ENCODE assay signal across 8 cellular contexts in the genomic region with DNA sequence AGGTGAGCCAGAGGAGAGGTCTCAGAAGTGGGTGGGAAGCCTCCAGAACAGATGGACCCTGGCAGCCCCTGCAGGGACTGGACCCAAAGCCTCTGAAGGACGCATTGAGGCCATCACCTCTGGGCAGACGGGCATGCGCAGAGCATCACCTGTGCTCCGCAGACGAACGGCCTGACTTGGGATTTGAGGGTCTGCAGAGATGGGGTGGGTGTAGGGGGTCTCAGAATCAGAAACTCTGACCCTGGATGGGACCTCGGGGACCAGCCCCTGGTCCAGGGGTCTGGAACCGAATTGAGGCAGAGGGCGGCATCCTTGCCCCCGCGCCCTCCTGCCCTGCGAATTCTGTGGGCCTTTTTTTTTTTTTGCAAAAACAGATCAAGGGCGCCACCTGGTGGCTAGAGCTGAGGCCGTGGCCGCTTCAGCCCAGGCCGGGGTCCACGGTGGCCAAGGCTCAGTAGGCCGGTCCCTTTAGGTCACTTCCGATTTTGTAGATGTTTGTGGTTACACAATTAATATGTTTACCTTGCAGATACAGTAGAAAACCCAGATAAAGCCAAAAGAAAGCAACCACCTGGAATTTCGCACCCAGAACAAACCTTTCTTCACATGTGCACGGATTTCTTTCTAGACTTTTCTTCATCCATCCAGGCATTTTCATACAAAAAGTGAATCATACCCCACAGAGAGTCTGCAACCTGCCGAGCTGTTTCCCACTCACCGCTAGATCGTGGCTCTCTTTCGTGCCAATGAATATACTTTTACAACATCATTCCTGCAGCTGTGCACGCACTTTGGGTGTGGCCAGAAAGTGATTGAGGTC. TPM values are rescaled to one million over a fixed set of nuclear protein-coding genes. Genes with fewer than 3 reads are reported as not detected.
A peak's percentile ranks its signal among the peaks of the same experiment; 100 is the strongest.
DNase-seq lines count a peak whose midpoint lies in the region; ATAC-seq, FAIRE-seq and TF ChIP-seq lines count a peak whose summit lies in the region.

No MANE protein-coding gene starts in this region.

- H3K36me3 Mint-ChIP-seq in activated T-helper 1 cell treated with anti-CD3 and anti-CD28 coated beads, Interleukin-12 subunit alpha, Interleukin-12 subunit beta, Interleukin-2, Interleukin-4 antibody, amounts not matched to agents 30 ng/mL and 10 ng/mL and 1 ng/mL, durations not matched to agents 14 hours and 24 hours and 36 hours (ENCODE audit: low read depth): no peaks in the 10 kb centered on the region

- TF ChIP-seq POLR2A in gastrocnemius medialis (IDR thresholded peaks at IDR 0.05): no peak

- peaks cover 0 to 6% of the 10 kb centered on the region in 2 donors for H3K4me1 ChIP-seq in gastrocnemius medialis

- H3K27ac Mint-ChIP-seq in activated T-helper 1 cell treated with anti-CD3 and anti-CD28 coated beads, Interleukin-12 subunit alpha, Interleukin-12 subunit beta, Interleukin-2, Interleukin-4 antibody, amounts not matched to agents 30 ng/mL and 10 ng/mL and 1 ng/mL, durations not matched to agents 14 hours and 24 hours and 36 hours: no peak overlapping the region

- peaks cover 18% of the 10 kb centered on the region for H3K27me3 Mint-ChIP-seq in activated T-helper 1 cell treated with anti-CD3 and anti-CD28 coated beads, Interleukin-12 subunit alpha, Interleukin-12 subunit beta, Interleukin-2, Interleukin-4 antibody, amounts not matched to agents 30 ng/mL and 10 ng/mL and 1 ng/mL, durations not matched to agents 14 hours and 24 hours and 36 hours (ENCODE audit: insufficient read depth)

- ATAC-seq in gastrocnemius medialis (no peak), HG03025 (IDR thresholded peaks at IDR 0.05; ENCODE audit: low FRiP score, unreplicated experiment) (no peak)

- H3K36me3 ChIP-seq in gastrocnemius medialis: no peaks in the 10 kb centered on the region

- peak; percentile 85 for TF ChIP-seq CTCF in 22Rv1 (IDR thresholded peaks at IDR 0.05)
- peak; percentile 73 for TF ChIP-seq CTCF in GM12864 (IDR thresholded peaks at IDR 0.05; ENCODE audit: low read depth, low read length, missing control alignments)
- TF ChIP-seq CTCF in gastrocnemius medialis (IDR thresholded peaks at IDR 0.05 in 4 of 5, conservative IDR thresholded peaks at IDR 0.05 in 1 of 5): peak; percentile 51 to 90 (median 81)

- in situ Hi-C loops in gastrocnemius medialis (cut with MboI; ENCODE audit: low sequenced_read_pairs in 4 of 4): loop anchor here (5.0 to 10.0 kb wide), 3 partner anchors 77 to 220 kb away; no protein-coding TSS in a partner anchor

- no peak overlapping the region for H3K4me3 Mint-ChIP-seq in activated T-helper 1 cell treated with anti-CD3 and anti-CD28 coated beads, Interleukin-12 subunit alpha, Interleukin-12 subunit beta, Interleukin-2, Interleukin-4 antibody, amounts not matched to agents 30 ng/mL and 10 ng/mL and 1 ng/mL, durations not matched to agents 14 hours and 24 hours and 36 hours

- H3K27ac ChIP-seq in 22Rv1 (no peak overlapping the region), gastrocnemius medialis (no peak overlapping the region)

- H3K4me3 ChIP-seq in GM12864 (ENCODE audit: low read depth, low read length): no peak overlapping the region
- H3K4me3 ChIP-seq in gastrocnemius medialis: no peak overlapping the region

- intact Hi-C loops in activated T-helper 1 cell treated with anti-CD3 and anti-CD28 coated beads, Interleukin-12 subunit alpha, Interleukin-12 subunit beta, Interleukin-2, Interleukin-4 antibody, amounts not matched to agents 30 ng/mL and 10 ng/mL and 1 ng/mL, durations not matched to agents 14 hours and 24 hours and 36 hours (cut with micrococcal nuclease): loop anchor here (1.0 kb wide), 3 partner anchors 80 to 213 kb away; no protein-coding TSS in a partner anchor
- intact Hi-C loops in gastrocnemius medialis (cut with DNase I; ENCODE audit: low total_unique reads): loop anchor here (1.0 to 10.0 kb wide), 2 partner anchors 80 to 210 kb away; no protein-coding TSS in a partner anchor

- no peak for DNase-seq in GM12864 (ENCODE audit: low read depth)
- DNase-seq in NCI-H69 (lab: John Stamatoyannopoulos, UW): peak; percentile 21
- peak; percentile 17 for DNase-seq in activated T-helper 1 cell treated with anti-CD3 and anti-CD28 coated beads, Interleukin-12 subunit alpha, Interleukin-12 subunit beta, Interleukin-2, Interleukin-4 antibody, amounts not matched to agents 30 ng/mL and 10 ng/mL and 1 ng/mL, durations not matched to agents 14 hours and 24 hours and 36 hours (ENCODE audit: low spot score)
- DNase-seq in frontal cortex (ENCODE audit: low spot score in 2 of 2): peak; percentile 63 to 74
- no peak for DNase-seq in gastrocnemius medialis
- DNase-seq in mucosa of gallbladder (ENCODE audit: low spot score): no peak

- H3K27me3 ChIP-seq in gastrocnemius medialis: no peaks in the 10 kb centered on the region

- H3K9me3 Mint-ChIP-seq in activated T-helper 1 cell treated with anti-CD3 and anti-CD28 coated beads, Interleukin-12 subunit alpha, Interleukin-12 subunit beta, Interleukin-2, Interleukin-4 antibody, amounts not matched to agents 30 ng/mL and 10 ng/mL and 1 ng/mL, durations not matched to agents 14 hours and 24 hours and 36 hours: no peaks in the 10 kb centered on the region

- FAIRE-seq in frontal cortex (lab: Jason Lieb, UNC): no peak

- no peaks in the 10 kb centered on the region for H3K4me1 Mint-ChIP-seq in activated T-helper 1 cell treated with anti-CD3 and anti-CD28 coated beads, Interleukin-12 subunit alpha, Interleukin-12 subunit beta, Interleukin-2, Interleukin-4 antibody, amounts not matched to agents 30 ng/mL and 10 ng/mL and 1 ng/mL, durations not matched to agents 14 hours and 24 hours and 36 hours (ENCODE audit: low read depth)

- H3K9me3 ChIP-seq in gastrocnemius medialis: no peaks in the 10 kb centered on the region

RNA-seq across cellular contexts. Expression of a gene that starts 25.9 kb away (rescaled TPM):
- 0.15 and 0.41 TPM in 2 replicates for total RNA-seq in activated T-helper 1 cell treated with anti-CD3 and anti-CD28 coated beads, Interleukin-12 subunit alpha, Interleukin-12 subunit beta, Interleukin-2, Interleukin-4 antibody, amounts not matched to agents 30 ng/mL and 10 ng/mL and 1 ng/mL, durations not matched to agents 14 hours and 24 hours and 36 hours
- total RNA-seq in frontal cortex: not detected
- total RNA-seq in gastrocnemius medialis: not detected
- total RNA-seq in mucosa of gallbladder: 1.3 TPM

RNA-seq across cellular contexts. Expression of a gene that starts 33.4 kb away (rescaled TPM):
- not detected in 2 replicates for total RNA-seq in activated T-helper 1 cell treated with anti-CD3 and anti-CD28 coated beads, Interleukin-12 subunit alpha, Interleukin-12 subunit beta, Interleukin-2, Interleukin-4 antibody, amounts not matched to agents 30 ng/mL and 10 ng/mL and 1 ng/mL, durations not matched to agents 14 hours and 24 hours and 36 hours
- under 0.01 TPM for total RNA-seq in frontal cortex
- 1 to 10 TPM in 3 of 4 donors, under 1 TPM in 1; 0.10 to 3.2 (median 1.7) TPM for total RNA-seq in gastrocnemius medialis
- total RNA-seq in mucosa of gallbladder: 27.0 TPM

Comparison
In these comparisons a context has a peak if more than half of its experiments do, and no peak if none do; other contexts are left out.
1. DNase-seq: peak in NCI-H69 (single experiment), activated T-helper 1 cell treated with anti-CD3 and anti-CD28 coated beads, Interleukin-12 subunit alpha, Interleukin-12 subunit beta, Interleukin-2, Interleukin-4 antibody, amounts not matched to agents 30 ng/mL and 10 ng/mL and 1 ng/mL, durations not matched to agents 14 hours and 24 hours and 36 hours (single experiment) and frontal cortex (2 of 2); none in GM12864 (single experiment), gastrocnemius medialis (0 of 2) and mucosa of gallbladder (single experiment).
2. Peak in every context shown above with its lines, with median percentiles within 50 percentile points of each other: CTCF ChIP-seq.